In the genomic region with DNA sequence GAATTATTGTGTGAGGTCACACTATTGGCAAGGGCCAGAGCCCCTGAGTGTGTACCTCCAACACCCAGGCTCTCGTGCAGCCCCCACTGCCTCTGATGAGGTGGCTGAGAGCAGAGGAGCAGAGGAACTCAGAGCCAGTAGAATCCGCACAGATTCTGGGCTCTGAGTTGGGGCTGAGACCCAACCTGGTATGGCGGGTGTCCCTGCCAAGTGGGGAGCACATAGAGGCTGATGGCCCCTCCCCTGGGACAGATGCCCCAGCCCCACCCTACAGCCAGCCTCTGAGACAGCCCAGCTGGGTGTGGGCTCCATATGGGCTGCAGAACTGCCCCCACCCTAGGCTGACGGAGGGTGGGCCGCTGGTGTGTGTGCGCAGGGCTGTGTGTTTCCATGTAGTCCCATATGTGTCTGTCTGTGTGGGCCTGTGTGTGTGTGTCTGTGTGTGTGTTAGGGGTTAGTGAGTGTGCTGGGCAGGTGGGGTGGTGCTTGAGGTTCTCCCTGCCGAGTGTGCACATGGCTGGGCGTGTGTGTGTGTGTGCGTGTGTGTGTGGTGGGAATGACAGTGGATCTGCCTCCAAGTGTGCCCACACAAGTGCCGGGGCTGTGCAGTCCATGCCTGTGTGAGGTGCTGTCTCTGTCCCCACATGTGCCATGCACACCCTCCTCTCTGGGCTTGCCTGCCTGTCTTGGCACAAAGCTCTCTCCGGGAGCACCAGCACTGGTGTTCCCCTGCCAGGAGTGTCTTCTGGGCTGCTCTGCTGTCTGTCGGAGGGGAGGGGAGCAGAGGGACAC, we compare ENCODE assay signal across 1 cellular context.
TF ChIP-seq lines count a peak whose summit lies in the region.

No MANE protein-coding gene starts in this region.

TF ChIP-seq in H1, 55 proteins besides CTCF, POLR2A, EP300 and RAD21:
- TF ChIP-seq KDM1A (IDR thresholded peaks at IDR 0.05; ENCODE audit: borderline replicate concordance, low read length) = no peak
- TF ChIP-seq RFX5 (IDR thresholded peaks at IDR 0.05; ENCODE audit: borderline replicate concordance, low read depth, low read length) = no peak
- TF ChIP-seq SAP30 (IDR thresholded peaks at IDR 0.05; ENCODE audit: insufficient read depth, insufficient replicate concordance, low read length) = no peak
- TF ChIP-seq SIN3A (conservative IDR thresholded peaks at IDR 0.05 in 1 of 2, IDR thresholded peaks at IDR 0.05 in 1 of 2; ENCODE audit: low read depth in 1 of 2, low read length in 2 of 2) = no peak
- TF ChIP-seq POU5F1 (IDR thresholded peaks at IDR 0.05; ENCODE audit: low read depth, low read length) = no peak
- TF ChIP-seq POLR2AphosphoS5 (IDR thresholded peaks at IDR 0.05; ENCODE audit: low read depth, low read length) = no peak
- TF ChIP-seq CHD1 (IDR thresholded peaks at IDR 0.05; ENCODE audit: low read depth, low read length) = no peak
- no peak for TF ChIP-seq KDM5A (IDR thresholded peaks at IDR 0.05; ENCODE audit: low read length)
- no peak for TF ChIP-seq JUN (IDR thresholded peaks at IDR 0.05; ENCODE audit: low read depth, low read length)
- TF ChIP-seq EGR1 (IDR thresholded peaks at IDR 0.05; ENCODE audit: borderline replicate concordance, low read depth, low read length) = no peak
- TF ChIP-seq SP1 (IDR thresholded peaks at IDR 0.05; ENCODE audit: low read depth, low read length) = no peak
- TF ChIP-seq, protein P1, sequence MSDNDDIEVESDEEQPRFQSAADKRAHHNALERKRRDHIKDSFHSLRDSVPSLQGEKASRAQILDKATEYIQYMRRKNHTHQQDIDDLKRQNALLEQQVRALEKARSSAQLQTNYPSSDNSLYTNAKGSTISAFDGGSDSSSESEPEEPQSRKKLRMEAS (IDR thresholded peaks at IDR 0.05) = no peak
- TF ChIP-seq BRCA1 (IDR thresholded peaks at IDR 0.05; ENCODE audit: low read depth, low read length) = no peak
- no peak for TF ChIP-seq CEBPB (IDR thresholded peaks at IDR 0.05; ENCODE audit: low read depth, low read length)
- TF ChIP-seq CTBP2 (IDR thresholded peaks at IDR 0.05; ENCODE audit: borderline replicate concordance, insufficient read depth, insufficient read length, low read length) = no peak
- TF ChIP-seq FOSL1 (IDR thresholded peaks at IDR 0.05; ENCODE audit: insufficient read depth, low read depth, low read length) = no peak
- TF ChIP-seq MAFK (IDR thresholded peaks at IDR 0.05; ENCODE audit: low read depth, low read length) = no peak
- TF ChIP-seq CBX5 (IDR thresholded peaks at IDR 0.05; ENCODE audit: low read depth, low read length) = no peak
- TF ChIP-seq BCL11A (IDR thresholded peaks at IDR 0.05; ENCODE audit: low read depth in 2 of 2, low read length in 2 of 2) = no peak
- TF ChIP-seq GABPA (IDR thresholded peaks at IDR 0.05; ENCODE audit: borderline replicate concordance, insufficient read depth, low read length) = no peak
